Comparison of ENCODE assay signal across 9 cellular contexts in the genomic region with DNA sequence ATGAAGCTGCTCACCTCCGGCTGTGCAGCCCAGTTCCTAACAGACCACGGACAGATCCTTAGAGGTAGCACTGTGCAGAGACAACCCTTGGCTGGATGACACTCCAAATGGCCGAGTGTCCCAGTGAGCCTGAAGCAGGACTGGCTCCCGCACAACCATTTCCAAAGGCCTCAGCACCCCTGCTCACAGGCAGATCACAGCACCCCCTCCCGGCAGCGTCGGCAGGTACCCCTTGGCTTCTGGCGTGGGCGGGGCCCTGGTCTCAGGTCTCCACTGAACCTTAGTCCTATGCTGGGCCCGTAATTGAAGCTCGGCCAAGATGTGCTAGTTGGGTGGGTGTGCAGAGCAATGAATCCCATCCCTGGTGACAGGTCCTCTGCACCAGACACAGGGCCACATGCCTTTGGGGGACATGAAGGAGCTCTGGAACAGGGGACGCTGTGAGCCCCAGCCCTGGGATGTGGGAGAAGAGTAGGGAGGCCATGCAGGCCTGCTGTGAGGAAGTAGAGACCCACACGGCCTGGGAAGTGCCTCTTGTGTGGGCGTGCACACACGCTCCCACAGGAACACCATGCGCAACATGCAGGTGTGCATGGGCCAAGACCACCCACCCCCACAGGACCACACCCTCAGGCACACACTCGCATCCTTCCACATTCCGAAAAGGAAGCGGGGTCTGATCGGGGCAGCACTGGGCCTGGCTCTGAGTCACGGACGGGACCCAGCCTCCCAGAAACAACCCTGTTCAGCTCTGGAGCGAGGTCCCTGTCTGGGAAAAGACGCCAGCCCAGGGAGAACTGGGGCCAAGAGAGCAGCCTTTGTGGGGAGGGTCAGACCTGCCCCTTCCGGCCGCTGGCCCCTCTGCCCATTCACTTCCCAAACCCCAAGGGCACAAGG. TPM values are rescaled to one million over a fixed set of nuclear protein-coding genes. Genes with fewer than 3 reads are reported as not detected.
DNase-seq lines count a peak whose midpoint lies in the region; ATAC-seq and TF ChIP-seq lines count a peak whose summit lies in the region.
"Had no signal": no experiment of that assay in that cellular context is flagged by ENCODE, and none has a peak within 500 bp of the region (broad histone marks: within the 10 kb centered on the region; RNA-seq: fewer than 3 reads in every experiment).

No MANE protein-coding gene starts in this region.

- peaks cover 0 to 10% (median 3%) of the 10 kb centered on the region in 3 donors for H3K27me3 Mint-ChIP-seq in CD14-positive monocyte (ENCODE audit: low read depth in 3 of 3)
- no peaks in the 10 kb centered on the region for H3K27me3 Mint-ChIP-seq in activated T-cell treated with anti-CD3 and anti-CD28 coated beads, Interleukin-2, amount 50 U/mL, for 24 hours
- no peaks in the 10 kb centered on the region for H3K27me3 Mint-ChIP-seq in natural killer cell (ENCODE audit: low read depth in 2 of 2)

- H3K9me3 Mint-ChIP-seq in CD14-positive monocyte (peaks cover 0 to 3% (median 0%) of the 10 kb centered on the region in 7 donors), natural killer cell (no peaks in the 10 kb centered on the region)
- H3K9me3 Mint-ChIP-seq in activated T-cell treated with anti-CD3 and anti-CD28 coated beads, Interleukin-2, amount 50 U/mL, for 24 hours: no peaks in the 10 kb centered on the region

- WGBS in smooth muscle cell (ENCODE audit: low lambda C conversion rate): 90% methylated on average over 22 of the region's 26 CpGs

- H3K79me2 ChIP-seq in smooth muscle cell (ENCODE audit: low read depth): no peaks in the 10 kb centered on the region

- peak; percentile 42 for DNase-seq in CD14-positive monocyte (ENCODE audit: low spot score)
- peak; percentile 40 for DNase-seq in NB4 (ENCODE audit: low read depth)
- DNase-seq in activated T-cell treated with anti-CD3 and anti-CD28 coated beads, Interleukin-2, amount 50 U/mL, for 24 hours: peak; percentile 87
- DNase-seq in natural killer cell: no peak
- no peak for DNase-seq in omental fat pad (ENCODE audit: low spot score)
- DNase-seq in smooth muscle cell (lab: John Stamatoyannopoulos, UW; ENCODE audit: unreplicated experiment): no peak
- DNase-seq in A673 (ENCODE audit: low spot score): no peak
- DNase-seq: gastrocnemius medialis had no signal

- POLR2A ChIA-PET in A673 (lab: Charles Lee; ENCODE audit: low non-redundant PET): no interaction called here

- H3K9ac ChIP-seq in smooth muscle cell (ENCODE audit: low read depth): no peak overlapping the region

- no peak overlapping the region for H2AFZ ChIP-seq in smooth muscle cell (ENCODE audit: low read depth)

- H3K4me3 Mint-ChIP-seq in CD14-positive monocyte (peak overlapping the region in 1 of 2 donors; percentile 96), natural killer cell (peak overlapping the region; percentile 94)
- peak overlapping the region; percentile 96 for H3K4me3 Mint-ChIP-seq in activated T-cell treated with anti-CD3 and anti-CD28 coated beads, Interleukin-2, amount 50 U/mL, for 24 hours

- H3K9me3 ChIP-seq in smooth muscle cell (replicated peaks; ENCODE audit: low read depth): no peaks in the 10 kb centered on the region
- H3K9me3 ChIP-seq in A673 (ENCODE audit: low read depth, low read length, poor library complexity, severe bottlenecking): no peaks in the 10 kb centered on the region
- H3K9me3 ChIP-seq: gastrocnemius medialis had no signal

- CTCF ChIA-PET in A673 (lab: Charles Lee): interaction anchor here (1.5 kb wide), 1 partner anchor 32 kb away, joined by 3 read pairs; no protein-coding TSS in a partner anchor

- H3K27ac ChIP-seq in smooth muscle cell (ENCODE audit: low read depth): no peak overlapping the region
- no peak overlapping the region for H3K27ac ChIP-seq in A673 (ENCODE audit: low read depth, low read length, poor library complexity, severe bottlenecking)
- H3K27ac ChIP-seq: gastrocnemius medialis had no signal

- TF ChIP-seq CTCF in CD14-positive monocyte (IDR thresholded peaks at IDR 0.05) (no peak), NB4 (IDR thresholded peaks at IDR 0.05; ENCODE audit: low read depth, low read length) (no peak), natural killer cell (IDR thresholded peaks at IDR 0.05) (no peak), omental fat pad (IDR thresholded peaks at IDR 0.05) (no peak), smooth muscle cell (IDR thresholded peaks at IDR 0.05; ENCODE audit: borderline replicate concordance, insufficient read depth, poor library complexity, severe bottlenecking) (no peak), A673 (conservative IDR thresholded peaks at IDR 0.05; ENCODE audit: low read depth, low read length) (no peak)

- H3K4me1 Mint-ChIP-seq in CD14-positive monocyte (peaks cover 41% of the 10 kb centered on the region), natural killer cell (peaks cover 21 to 64% of the 10 kb centered on the region in 2 donors)
- H3K4me1 Mint-ChIP-seq in activated T-cell treated with anti-CD3 and anti-CD28 coated beads, Interleukin-2, amount 50 U/mL, for 24 hours (ENCODE audit: low read depth): peaks cover 50% of the 10 kb centered on the region

- peaks cover 9 to 12% of the 10 kb centered on the region in 2 donors for H3K36me3 Mint-ChIP-seq in CD14-positive monocyte
- H3K36me3 Mint-ChIP-seq in activated T-cell treated with anti-CD3 and anti-CD28 coated beads, Interleukin-2, amount 50 U/mL, for 24 hours (ENCODE audit: low read depth): peaks cover 38% of the 10 kb centered on the region
- no peaks in the 10 kb centered on the region for H3K36me3 Mint-ChIP-seq in natural killer cell

- no peak overlapping the region for H3K4me2 ChIP-seq in smooth muscle cell

- peaks cover 4% of the 10 kb centered on the region for H3K4me1 ChIP-seq in smooth muscle cell (ENCODE audit: low read depth)
- no peaks in the 10 kb centered on the region for H3K4me1 ChIP-seq in A673 (ENCODE audit: insufficient read depth, low read length, poor library complexity, severe bottlenecking)

- H3K36me3 ChIP-seq in smooth muscle cell (ENCODE audit: low read depth) (no peaks in the 10 kb centered on the region), A673 (ENCODE audit: insufficient read depth, low read length, poor library complexity, severe bottlenecking) (no peaks in the 10 kb centered on the region)
- H3K36me3 ChIP-seq: gastrocnemius medialis had no signal

- H4K20me1 ChIP-seq in smooth muscle cell (ENCODE audit: low read depth): peaks cover 11% of the 10 kb centered on the region

- ATAC-seq in natural killer cell (no peak), omental fat pad (ENCODE audit: low FRiP score) (no peak), GM21526 (IDR thresholded peaks at IDR 0.05; ENCODE audit: low FRiP score, unreplicated experiment) (no peak)
- ATAC-seq: gastrocnemius medialis had no signal

- no peaks in the 10 kb centered on the region for H3F3A ChIP-seq in smooth muscle cell (ENCODE audit: low read depth)

- H3K27ac Mint-ChIP-seq in CD14-positive monocyte (no peak overlapping the region), natural killer cell (peak overlapping the region; percentile 87 to 94)
- H3K27ac Mint-ChIP-seq in activated T-cell treated with anti-CD3 and anti-CD28 coated beads, Interleukin-2, amount 50 U/mL, for 24 hours: peak overlapping the region; percentile 97

- TF ChIP-seq POLR2A in NB4 (IDR thresholded peaks at IDR 0.05; ENCODE audit: extremely low read depth, insufficient read length): no peak

- H3K27me3 ChIP-seq in smooth muscle cell (ENCODE audit: low read depth) (no peaks in the 10 kb centered on the region), A673 (replicated peaks; ENCODE audit: insufficient read depth, low read depth, low read length, poor library complexity) (no peaks in the 10 kb centered on the region)
- H3K27me3 ChIP-seq: gastrocnemius medialis had no signal

- no TSS peak for BruUV-seq in A673 (replicated peaks; lab: Mats Ljungman, UMichigan)

- H3K4me3 ChIP-seq in NB4 (ENCODE audit: low read depth, low read length) (peak overlapping the region; percentile 84), smooth muscle cell (no peak overlapping the region), A673 (ENCODE audit: low read depth, low read length, poor library complexity, severe bottlenecking) (no peak overlapping the region)
- H3K4me3 ChIP-seq: gastrocnemius medialis had no signal

- intact Hi-C loops in CD14-positive monocyte (cut with micrococcal nuclease): loop anchor here (10.0 kb wide), 2 partner anchors 122 to 392 kb away; partner anchors contain the start of genes ARID5A (in 2 of the 2), CIAO1 (in 1 of the 2) and TMEM127 (in 1 of the 2)
- intact Hi-C loops in natural killer cell (cut with micrococcal nuclease): no loop called here
- intact Hi-C loops in A673 (cut with micrococcal nuclease; ENCODE audit: unreplicated experiment): no loop called here

RNA-seq across cellular contexts. Expression of gene DUSP2, which starts 2.8 kb away (rescaled TPM):
- polyA plus RNA-seq in CD14-positive monocyte (10 to 100 TPM; 48.4 to 66.1 TPM), smooth muscle cell (89.3 and 111 TPM in 2 replicates)
- total RNA-seq in natural killer cell (100 to 1,000 TPM; 300 to 564 (median 432) TPM), omental fat pad (100 to 1,000 TPM in 1 of 4 donors, 10 to 100 TPM in 1, 1 to 10 TPM in 2; 8.5 to 199 (median 18.8) TPM), smooth muscle cell (48.7 and 55.3 TPM in 2 replicates), A673 (2021) (0.50 and 1.4 TPM in 2 replicates)

RNA-seq across cellular contexts. Expression of gene ASTL, which starts 4.2 kb away (rescaled TPM):
- polyA plus RNA-seq in CD14-positive monocyte (not detected), smooth muscle cell (0.50 TPM in 1 of 2 replicates, not detected in the other)
- total RNA-seq in natural killer cell (10 to 100 TPM in 1 of 3 donors, 1 to 10 TPM in 2; 5.5 to 11.3 (median 8.8) TPM), omental fat pad (1 to 10 TPM in 1 of 4 donors, under 1 TPM in 1, not detected in 2; 0.84 to 3.3 TPM), smooth muscle cell (0.40 TPM in 1 of 2 replicates, not detected in the other), A673 (2021) (not detected in 2 replicates)
- total RNA-seq: gastrocnemius medialis had no signal

RNA-seq across cellular contexts. Expression of gene ADRA2B, which starts 26.1 kb away (rescaled TPM):
- not detected for polyA plus RNA-seq in CD14-positive monocyte
- total RNA-seq in natural killer cell: 1 to 10 TPM in 1 of 3 donors, under 1 TPM in 2; 0.18 to 1.3 (median 0.38) TPM
- 1 to 10 TPM in 3 of 4 donors, under 1 TPM in 1; 0.63 to 9.8 (median 2.6) TPM for total RNA-seq in omental fat pad
- total RNA-seq in smooth muscle cell: 0.04 and 1.2 TPM in 2 replicates
- 0.06 TPM in 1 of 2 replicates, not detected in the other for polyA plus RNA-seq in smooth muscle cell
- total RNA-seq in A673 (2021): 0.11 TPM in 1 of 2 replicates, not detected in the other

Comparison
In these comparisons a context has a peak if more than half of its experiments do, and no peak if none do; other contexts are left out.
1. DNase-seq: peak in CD14-positive monocyte (single experiment), NB4 (single experiment) and activated T-cell treated with anti-CD3 and anti-CD28 coated beads, Interleukin-2, amount 50 U/mL, for 24 hours (single experiment); none in natural killer cell (single experiment), omental fat pad (single experiment), smooth muscle cell (single experiment) and A673 (single experiment).
2. H3K27ac Mint-ChIP-seq: peak in activated T-cell treated with anti-CD3 and anti-CD28 coated beads, Interleukin-2, amount 50 U/mL, for 24 hours (single experiment) and natural killer cell (2 of 2); none in CD14-positive monocyte (0 of 7).
3. intact Hi-C loops: an anchor here in CD14-positive monocyte (10.0 kb wide); none called in natural killer cell and A673.